In genomic region chr17:63564562-63564961, GRCh38 we compare ENCODE assay signal across 25 cellular contexts. TPM values are rescaled to one million over a fixed set of nuclear protein-coding genes. Genes with fewer than 3 reads are reported as not detected.
A peak's percentile ranks its signal among the peaks of the same experiment; 100 is the strongest.
DNase-seq lines count a peak whose midpoint lies in the region; ATAC-seq and TF ChIP-seq lines count a peak whose summit lies in the region.
"Had no signal": no experiment of that assay in that cellular context is flagged by ENCODE, and none has a peak within 500 bp of the region (broad histone marks: within the 10 kb centered on the region; RNA-seq: fewer than 3 reads in every experiment).

No MANE protein-coding gene starts in this region.

- peaks cover 2% of the 10 kb centered on the region for H3K36me3 Mint-ChIP-seq in activated naive CD4-positive, alpha-beta T cell treated with anti-CD3 and anti-CD28 coated beads, Interleukin-2, amount 50 U/mL, for 24 hours
- no peaks in the 10 kb centered on the region for H3K36me3 Mint-ChIP-seq in activated naive CD4-positive, alpha-beta T cell treated with anti-CD3 and anti-CD28 coated beads, Interleukin-2, amount 50 U/mL, for 72 hours
- peaks cover under 1% of the 10 kb centered on the region for H3K36me3 Mint-ChIP-seq in endodermal cell (ENCODE audit: low read depth)

- H3K4me1 ChIP-seq in RWPE2 (ENCODE audit: insufficient read depth, poor library complexity, severe bottlenecking): peaks cover 3% of the 10 kb centered on the region
- no peaks in the 10 kb centered on the region for H3K4me1 ChIP-seq in endodermal cell (ENCODE audit: control insufficient read depth, insufficient read depth, low read length)
- H3K4me1 ChIP-seq: SJSA1 had no signal

- H3K27ac Mint-ChIP-seq in activated naive CD4-positive, alpha-beta T cell treated with anti-CD3 and anti-CD28 coated beads, Interleukin-2, amount 50 U/mL, for 24 hours: peak overlapping the region; percentile 4
- no peak overlapping the region for H3K27ac Mint-ChIP-seq in activated naive CD4-positive, alpha-beta T cell treated with anti-CD3 and anti-CD28 coated beads, Interleukin-2, amount 50 U/mL, for 72 hours
- no peak overlapping the region for H3K27ac Mint-ChIP-seq in endodermal cell

- 92 to 94% methylated on average over 3 to 5 of the region's 5 CpGs for WGBS in endodermal cell (ENCODE audit: insufficient coverage in 1 of 2, insufficient read length in 1 of 2), 2 experiments

- no peak overlapping the region for H3K9ac ChIP-seq in endodermal cell (ENCODE audit: extremely low read depth, low read length, poor library complexity, severe bottlenecking)
- H3K9ac ChIP-seq: GM23248 had no signal

- TF ChIP-seq CTCF in RWPE2 (IDR thresholded peaks at IDR 0.05; ENCODE audit: poor library complexity, severe bottlenecking) (no peak), endodermal cell (conservative IDR thresholded peaks at IDR 0.05) (peak; percentile 23), omental fat pad (IDR thresholded peaks at IDR 0.05) (no peak)

- H3K36me3 ChIP-seq in RWPE2 (ENCODE audit: low read depth): peaks cover 5% of the 10 kb centered on the region; the same call in 1 of the 2 replicates
- H3K36me3 ChIP-seq in endodermal cell (ENCODE audit: control insufficient read depth, insufficient read depth, low read length): peaks cover under 1% of the 10 kb centered on the region

- H3K4me3 ChIP-seq in RWPE2 (ENCODE audit: severe bottlenecking): no peak overlapping the region
- H3K4me3 ChIP-seq in endodermal cell (ENCODE audit: low read length): no peak overlapping the region
- H3K4me3 ChIP-seq: GM23248, MG63, PC-9, SJSA1 had no signal

- H3K27me3 Mint-ChIP-seq in activated naive CD4-positive, alpha-beta T cell treated with anti-CD3 and anti-CD28 coated beads, Interleukin-2, amount 50 U/mL, for 24 hours: no peaks in the 10 kb centered on the region
- H3K27me3 Mint-ChIP-seq in endodermal cell (ENCODE audit: insufficient read depth): no peaks in the 10 kb centered on the region

- no peak for DNase-seq in activated naive CD4-positive, alpha-beta T cell treated with anti-CD3 and anti-CD28 coated beads, Interleukin-2, amount 50 U/mL, for 72 hours (ENCODE audit: low spot score in 2 of 2)
- DNase-seq in RWPE2 (ENCODE audit: low spot score) (no peak), endodermal cell (peak; percentile 64), NCI-H2171 (lab: John Stamatoyannopoulos, UW) (no peak), middle frontal gyrus (ENCODE audit: extremely low spot score, low spot score) (no peak), omental fat pad (ENCODE audit: low spot score) (no peak)
- DNase-seq: GM23248; HCEC 1CT; KG1; MG63; NCI-H1105 treated with DMSO at 0.1 percent for 48 hours; NCI-H146; NCI-H1930; NCI-H2107; NCI-H446 treated with DMSO at 0.1 percent for 48 hours; NCI-H526; NCI-H82; NK-92 treated with Interleukin-12 subunit alpha and Interleukin-12 subunit beta, amount 100 ng/mL, for 24 hours; PC-9; Right ventricle myocardium superior had no signal

- no peak for ATAC-seq in activated naive CD4-positive, alpha-beta T cell treated with anti-CD3 and anti-CD28 coated beads, Interleukin-2, amount 50 U/mL, for 72 hours
- ATAC-seq in RWPE2 (ENCODE audit: low read depth): peak; percentile 21; the same call in 1 of the 3 replicates
- ATAC-seq in omental fat pad (ENCODE audit: low FRiP score): no peak

- no peaks in the 10 kb centered on the region for H3K9me3 Mint-ChIP-seq in activated naive CD4-positive, alpha-beta T cell treated with anti-CD3 and anti-CD28 coated beads, Interleukin-2, amount 50 U/mL, for 24 hours
- no peaks in the 10 kb centered on the region for H3K9me3 Mint-ChIP-seq in activated naive CD4-positive, alpha-beta T cell treated with anti-CD3 and anti-CD28 coated beads, Interleukin-2, amount 50 U/mL, for 72 hours
- H3K9me3 Mint-ChIP-seq in endodermal cell: no peaks in the 10 kb centered on the region

- H3K27me3 ChIP-seq in RWPE2 (ENCODE audit: insufficient read depth, poor library complexity, severe bottlenecking): no peaks in the 10 kb centered on the region
- no peaks in the 10 kb centered on the region for H3K27me3 ChIP-seq in endodermal cell (ENCODE audit: control insufficient read depth, insufficient read depth, low read length, poor library complexity, severe bottlenecking)
- H3K27me3 ChIP-seq: MG63, SJSA1 had no signal

- no peak overlapping the region for H3K4me3 Mint-ChIP-seq in activated naive CD4-positive, alpha-beta T cell treated with anti-CD3 and anti-CD28 coated beads, Interleukin-2, amount 50 U/mL, for 24 hours
- H3K4me3 Mint-ChIP-seq in endodermal cell: no peak overlapping the region

- H3K27ac ChIP-seq in RWPE2 (ENCODE audit: poor library complexity, severe bottlenecking) (no peak overlapping the region), endodermal cell (ENCODE audit: low read depth, low read length) (no peak overlapping the region)
- H3K27ac ChIP-seq: GM23248, PC-9, SJSA1 had no signal

- peaks cover 72% of the 10 kb centered on the region for H3K4me1 Mint-ChIP-seq in activated naive CD4-positive, alpha-beta T cell treated with anti-CD3 and anti-CD28 coated beads, Interleukin-2, amount 50 U/mL, for 24 hours
- H3K4me1 Mint-ChIP-seq in endodermal cell: no peaks in the 10 kb centered on the region

- H3K9me3 ChIP-seq in RWPE2 (ENCODE audit: severe bottlenecking): no peaks in the 10 kb centered on the region
- no peaks in the 10 kb centered on the region for H3K9me3 ChIP-seq in endodermal cell (ENCODE audit: control insufficient read depth, low read length)
- H3K9me3 ChIP-seq: MG63, SJSA1 had no signal

RNA-seq across cellular contexts. Expression of gene DCAF7, which starts 14.3 kb away (rescaled TPM):
- total RNA-seq in activated naive CD4-positive, alpha-beta T cell treated with anti-CD3 and anti-CD28 coated beads, Interleukin-2, amount 50 U/mL, for 72 hours: 100 to 1,000 TPM; 111 to 123 TPM
- total RNA-seq in endodermal cell (100 to 1,000 TPM in 1 of 2 donors, 10 to 100 TPM in 1; 96.0 to 114 TPM), omental fat pad (10 to 100 TPM; 18.8 to 29.3 (median 27.3) TPM)
- polyA plus RNA-seq in endodermal cell (2013, experiment 1 of 2): 105 TPM
- 92.5 TPM for polyA plus RNA-seq in endodermal cell (2013, experiment 2 of 2)

RNA-seq across cellular contexts. Expression of gene TACO1, which starts 36.1 kb away (rescaled TPM):
- total RNA-seq in activated naive CD4-positive, alpha-beta T cell treated with anti-CD3 and anti-CD28 coated beads, Interleukin-2, amount 50 U/mL, for 72 hours: 10 to 100 TPM; 10.1 to 27.3 TPM
- total RNA-seq in endodermal cell (10 to 100 TPM; 19.6 to 20.3 TPM), omental fat pad (10 to 100 TPM in 2 of 4 donors, 1 to 10 TPM in 2; 8.5 to 12.0 (median 10.1) TPM)
- 17.6 TPM for polyA plus RNA-seq in endodermal cell (2013, experiment 1 of 2)
- 21.2 TPM for polyA plus RNA-seq in endodermal cell (2013, experiment 2 of 2)

RNA-seq across cellular contexts. Expression of gene KCNH6, which starts 41.4 kb away (rescaled TPM):
- under 1 TPM in 1 of 2 donors, not detected in 1; 0.08 TPM for total RNA-seq in activated naive CD4-positive, alpha-beta T cell treated with anti-CD3 and anti-CD28 coated beads, Interleukin-2, amount 50 U/mL, for 72 hours
- total RNA-seq in endodermal cell (under 1 TPM; 0.79 to 0.95 TPM), omental fat pad (not detected)
- 0.46 TPM for polyA plus RNA-seq in endodermal cell (2013, experiment 1 of 2)
- 0.29 TPM for polyA plus RNA-seq in endodermal cell (2013, experiment 2 of 2)
- total RNA-seq: A172, GM23248, HT1080, PC-9, Right ventricle myocardium superior, RPMI7951, SJSA1 had no signal
- polyA plus RNA-seq: GM23248 had no signal

RNA-seq across cellular contexts. Expression of gene MAP3K3, which starts 57.7 kb away (rescaled TPM):
- total RNA-seq in activated naive CD4-positive, alpha-beta T cell treated with anti-CD3 and anti-CD28 coated beads, Interleukin-2, amount 50 U/mL, for 72 hours: 10 to 100 TPM; 28.3 to 54.2 TPM
- total RNA-seq in endodermal cell: 10 to 100 TPM; 19.9 to 23.3 TPM
- 16.3 TPM for polyA plus RNA-seq in endodermal cell (2013, experiment 1 of 2)
- 18.4 TPM for polyA plus RNA-seq in endodermal cell (2013, experiment 2 of 2)
- total RNA-seq in omental fat pad: 10 to 100 TPM; 47.0 to 89.8 (median 53.7) TPM
